In genomic region chr11:129778877-129779276, GRCh38 we compare ENCODE assay signal across 1 cellular context.
TF ChIP-seq lines count a peak whose summit lies in the region.

No MANE protein-coding gene starts in this region.

TF ChIP-seq in GM23338, 12 proteins besides CTCF, POLR2A, EP300 and RAD21 (continued from another document):
- TF ChIP-seq REST (IDR thresholded peaks at IDR 0.05; ENCODE audit: unreplicated experiment) (no peak), JUNB (IDR thresholded peaks at IDR 0.05; ENCODE audit: unreplicated experiment) (no peak), STAT1 (IDR thresholded peaks at IDR 0.05; ENCODE audit: unreplicated experiment) (no peak), EZH2 (IDR thresholded peaks at IDR 0.05; ENCODE audit: low read depth, unreplicated experiment) (no peak), ZNF331 (CRISPR knock-in tag; IDR thresholded peaks at IDR 0.05; ENCODE audit: low read depth) (no peak), NANOG (IDR thresholded peaks at IDR 0.05; ENCODE audit: borderline replicate concordance) (no peak)
